In the genomic region with DNA sequence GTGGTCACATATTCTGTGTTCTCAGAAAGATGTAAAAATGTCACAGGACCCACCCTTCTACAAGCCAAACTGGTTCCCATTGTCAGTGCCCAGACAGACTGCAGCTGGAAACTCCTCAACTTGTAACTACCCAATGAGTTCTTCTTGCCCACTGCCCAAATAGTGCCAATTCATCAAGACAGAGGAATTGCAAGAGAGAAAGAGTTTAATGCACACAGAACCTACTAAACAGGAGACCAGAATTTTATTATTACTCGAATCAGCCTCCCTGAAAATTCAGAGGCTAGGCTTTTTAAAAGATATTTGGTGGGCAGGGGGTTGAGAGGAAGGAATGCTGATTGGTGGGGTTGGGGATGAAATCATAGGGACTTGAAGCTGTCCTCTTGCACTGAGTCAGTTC, we compare ENCODE assay signal across 29 cellular contexts.
"Had no signal": no experiment of that assay in that cellular context is flagged by ENCODE, and none has a peak within 500 bp of the region (broad histone marks: within the 10 kb centered on the region; RNA-seq: fewer than 3 reads in every experiment).

No MANE protein-coding gene starts in this region.

- ATAC-seq: stimulated activated effector memory CD8-positive, alpha-beta T cell treated with anti-CD3 and anti-CD28 coated beads, Interleukin-12 subunit alpha, Interleukin-12 subunit beta, amount 100 ng/mL, for 72 hours; stimulated activated memory B cell treated with anti-CD40 and anti-IgM and Interleukin-4, amounts not matched to agents 10 μg/mL and 1 μg/mL and 100 μg/mL, for 72 hours; stimulated activated naive B cell treated with anti-CD40 and anti-IgM and Interleukin-4, amounts not matched to agents 10 μg/mL and 1 μg/mL and 100 μg/mL, for 72 hours; stimulated activated naive CD8-positive, alpha-beta T cell treated with anti-CD3 and anti-CD28 coated beads, Interleukin-15, amount 100 ng/mL, for 72 hours; stimulated activated naive CD8-positive, alpha-beta T cell treated with anti-CD3 and anti-CD28 coated beads, Interleukin-15, Interleukin-2, amounts not matched to agents 100 U/mL and 50 U/mL, for 24 hours; upper lobe of right lung had no signal

- H3K36me3 Mint-ChIP-seq: stimulated activated effector memory CD8-positive, alpha-beta T cell treated with anti-CD3 and anti-CD28 coated beads, Interleukin-12 subunit alpha, Interleukin-12 subunit beta, amount 100 ng/mL, for 72 hours; stimulated activated memory B cell treated with anti-CD40 and anti-IgM and Interleukin-4, amounts not matched to agents 10 μg/mL and 1 μg/mL and 100 μg/mL, for 72 hours; type B pancreatic cell had no signal

- H3K4me1 Mint-ChIP-seq: stimulated activated effector memory CD8-positive, alpha-beta T cell treated with anti-CD3 and anti-CD28 coated beads, Interleukin-12 subunit alpha, Interleukin-12 subunit beta, amount 100 ng/mL, for 72 hours; stimulated activated naive CD8-positive, alpha-beta T cell treated with anti-CD3 and anti-CD28 coated beads, Interleukin-15, amount 100 ng/mL, for 72 hours had no signal

- H3K36me3 ChIP-seq: stomach, suprapubic skin, thoracic aorta, thyroid gland, tibial artery, tibial nerve, transverse colon, upper lobe of left lung, upper lobe of right lung, uterus, vagina had no signal

- H3K9me3 ChIP-seq: testis, thyroid gland, uterus had no signal

- H3K27ac Mint-ChIP-seq: stimulated activated effector memory CD8-positive, alpha-beta T cell treated with anti-CD3 and anti-CD28 coated beads, Interleukin-12 subunit alpha, Interleukin-12 subunit beta, amount 100 ng/mL, for 72 hours; stimulated activated memory B cell treated with anti-CD40 and anti-IgM and Interleukin-4, amounts not matched to agents 10 μg/mL and 1 μg/mL and 100 μg/mL, for 72 hours; stimulated activated naive B cell treated with anti-CD40 and anti-IgM and Interleukin-4, amounts not matched to agents 10 μg/mL and 1 μg/mL and 100 μg/mL, for 72 hours; stimulated activated naive CD8-positive, alpha-beta T cell treated with anti-CD3 and anti-CD28 coated beads, Interleukin-15, amount 100 ng/mL, for 72 hours; stimulated activated naive CD8-positive, alpha-beta T cell treated with anti-CD3 and anti-CD28 coated beads, Interleukin-15, Interleukin-2, amounts not matched to agents 100 ng/mL and 50 ng/mL, for 24 hours; type B pancreatic cell had no signal

- H3K4me1 ChIP-seq: stomach, suprapubic skin, testis, tibial artery, tibial nerve, transverse colon, upper lobe of left lung, upper lobe of right lung, uterus, vagina had no signal

- H3K4me3 Mint-ChIP-seq: stimulated activated effector memory CD8-positive, alpha-beta T cell treated with anti-CD3 and anti-CD28 coated beads, Interleukin-12 subunit alpha, Interleukin-12 subunit beta, amount 100 ng/mL, for 72 hours; stimulated activated memory B cell treated with anti-CD40 and anti-IgM and Interleukin-4, amounts not matched to agents 10 μg/mL and 1 μg/mL and 100 μg/mL, for 72 hours; stimulated activated naive B cell treated with anti-CD40 and anti-IgM and Interleukin-4, amounts not matched to agents 10 μg/mL and 1 μg/mL and 100 μg/mL, for 72 hours; stimulated activated naive CD8-positive, alpha-beta T cell treated with anti-CD3 and anti-CD28 coated beads, Interleukin-15, amount 100 ng/mL, for 72 hours; stimulated activated naive CD8-positive, alpha-beta T cell treated with anti-CD3 and anti-CD28 coated beads, Interleukin-15, Interleukin-2, amounts not matched to agents 100 ng/mL and 50 ng/mL, for 24 hours; type B pancreatic cell had no signal

- H3K27ac ChIP-seq: stomach, suprapubic skin, testis, thoracic aorta, thyroid gland, tibial artery, tibial nerve, transverse colon, upper lobe of left lung, upper lobe of right lung, uterus, vagina had no signal

- DNase-seq: stimulated activated CD4-positive, alpha-beta T cell treated with anti-CD3 and anti-CD28 coated beads, Interleukin-2, amount 100 ng/mL, for 48 hours; stimulated activated CD4-positive, alpha-beta T cell treated with anti-CD3 and anti-CD28 coated beads, Interleukin-4, amount 100 ng/mL, for 1 hour; stimulated activated CD4-positive, alpha-beta T cell treated with anti-CD3 and anti-CD28 coated beads, Interleukin-4, amount 100 ng/mL, for 24 hours; stimulated activated CD4-positive, alpha-beta T cell treated with anti-CD3 and anti-CD28 coated beads, Interleukin-4, amount 100 ng/mL, for 4 hours; stimulated activated CD8-positive, alpha-beta memory T cell treated with anti-CD3 and anti-CD28 coated beads, Interleukin-4, amount 100 ng/mL, for 48 hours; stimulated activated naive B cell treated with anti-CD40 and anti-IgM and Interleukin-4, amounts not matched to agents 10 μg/mL and 1 μg/mL and 100 μg/mL, for 72 hours; stimulated activated naive CD4-positive, alpha-beta T cell; stimulated activated naive CD4-positive, alpha-beta T cell treated with Interleukin-2 at 50 U/mL for 16 hours; stimulated activated naive CD8-positive, alpha-beta T cell treated with anti-CD3 and anti-CD28 coated beads, Interleukin-15, amount 100 ng/mL, for 72 hours; stimulated activated naive CD8-positive, alpha-beta T cell treated with anti-CD3 and anti-CD28 coated beads, Interleukin-15, Interleukin-2, amounts not matched to agents 100 U/mL and 50 U/mL, for 24 hours; stomach; substantia nigra; testis; thyroid gland; tibial artery; transverse colon; trophoblast cell; upper lobe of left lung; upper lobe of right lung; uterus had no signal

- H3K4me3 ChIP-seq: stomach, suprapubic skin, testis, thoracic aorta, thyroid gland, tibial artery, tibial nerve, transverse colon, upper lobe of left lung, upper lobe of right lung, uterus, vagina had no signal

- FAIRE-seq: urothelium cell line had no signal

- H3K27me3 ChIP-seq: stomach, suprapubic skin, testis, thyroid gland, tibial artery, tibial nerve, upper lobe of left lung, upper lobe of right lung, uterus, vagina had no signal
